ENCODE assay signal across 10 cellular contexts in genomic region chr2:191740016-191740419, GRCh38.
A peak's percentile ranks its signal among the peaks of the same experiment; 100 is the strongest.
DNase-seq lines count a peak whose midpoint lies in the region; ATAC-seq and TF ChIP-seq lines count a peak whose summit lies in the region.
"Had no signal": no experiment of that assay in that cellular context is flagged by ENCODE, and none has a peak within 500 bp of the region (broad histone marks: within the 10 kb centered on the region; RNA-seq: fewer than 3 reads in every experiment).

No MANE protein-coding gene starts in this region.

- POLR2A ChIA-PET in OCI-LY7 (lab: Charles Lee), result interaction anchor here (0.6 to 1.0 kb wide), 2 partner anchors 8 to 30 kb away, joined by 3 to 4 read pairs; no protein-coding TSS in a partner anchor

- BruUV-seq in OCI-LY7 (replicated peaks; lab: Mats Ljungman, UMichigan), result no TSS peak

- H3K79me2 ChIP-seq in OCI-LY7 (ENCODE audit: insufficient read depth, low read depth, low read length), result no peaks in the 10 kb centered on the region

- no peaks in the 10 kb centered on the region for H3K9me3 ChIP-seq in OCI-LY7 (ENCODE audit: low read length)

- no peaks in the 10 kb centered on the region for H3K9me2 ChIP-seq in OCI-LY7 (ENCODE audit: insufficient read depth, low read length)

- CTCF ChIA-PET in OCI-LY7 (lab: Charles Lee; ENCODE audit: unreplicated experiment), result no interaction called here

- intact Hi-C loops in OCI-LY7 (cut with micrococcal nuclease; ENCODE audit: unreplicated experiment), result no loop called here

- H3K4me1 ChIP-seq in OCI-LY7 (ENCODE audit: insufficient read depth, low read length, poor library complexity, severe bottlenecking), result no peaks in the 10 kb centered on the region

- no peak overlapping the region for H3K4me2 ChIP-seq in OCI-LY7 (ENCODE audit: low read length)

- H3K27me3 Mint-ChIP-seq in activated T-cell treated with anti-CD3 and anti-CD28 coated beads, Interleukin-2, amount 50 U/mL, for 4 hours (ENCODE audit: low read depth), result peaks cover 6% of the 10 kb centered on the region
- H3K27me3 Mint-ChIP-seq in stimulated activated naive CD8-positive, alpha-beta T cell treated with anti-CD3 and anti-CD28 coated beads, Interleukin-15, Interleukin-2, amounts not matched to agents 100 ng/mL and 50 ng/mL, for 24 hours, result peaks cover 12% of the 10 kb centered on the region

- no peaks in the 10 kb centered on the region for H3K36me3 Mint-ChIP-seq in activated T-cell treated with anti-CD3 and anti-CD28 coated beads, Interleukin-2, amount 50 U/mL, for 4 hours (ENCODE audit: insufficient read depth)
- H3K36me3 Mint-ChIP-seq in stimulated activated naive CD8-positive, alpha-beta T cell treated with anti-CD3 and anti-CD28 coated beads, Interleukin-15, Interleukin-2, amounts not matched to agents 100 ng/mL and 50 ng/mL, for 24 hours (ENCODE audit: low read depth), result no peaks in the 10 kb centered on the region

- ATAC-seq in HG03342 (IDR thresholded peaks at IDR 0.05; ENCODE audit: unreplicated experiment), result peak; percentile 87
- peak; percentile 93 to 95 for ATAC-seq in activated T-cell treated with anti-CD3 and anti-CD28 coated beads, Interleukin-2, amount 50 U/mL, for 4 hours

- no peak for TF ChIP-seq CTCF in OCI-LY7 (conservative IDR thresholded peaks at IDR 0.05; ENCODE audit: low read length)

- peak overlapping the region; percentile 49 for H3K27ac Mint-ChIP-seq in stimulated activated naive CD8-positive, alpha-beta T cell treated with anti-CD3 and anti-CD28 coated beads, Interleukin-15, Interleukin-2, amounts not matched to agents 100 ng/mL and 50 ng/mL, for 24 hours
- H3K27ac Mint-ChIP-seq: B cell had no signal

- H3K9me3 Mint-ChIP-seq in activated T-cell treated with anti-CD3 and anti-CD28 coated beads, Interleukin-2, amount 50 U/mL, for 4 hours, result no peaks in the 10 kb centered on the region
- no peaks in the 10 kb centered on the region for H3K9me3 Mint-ChIP-seq in stimulated activated naive CD8-positive, alpha-beta T cell treated with anti-CD3 and anti-CD28 coated beads, Interleukin-15, Interleukin-2, amounts not matched to agents 100 ng/mL and 50 ng/mL, for 24 hours

- H2AFZ ChIP-seq in OCI-LY7 (ENCODE audit: low read length), result no peak overlapping the region

- peak; percentile 39 for DNase-seq in activated gamma-delta T cell treated with Interleukin-2 at 50 U/mL for 16 hours
- DNase-seq in activated gamma-delta T cell (lab: John Stamatoyannopoulos, UW), result no peak
- peak; percentile 21 for DNase-seq in activated T-cell treated with anti-CD3 and anti-CD28 coated beads, Interleukin-2, amount 50 U/mL, for 4 hours
- no peak for DNase-seq in OCI-LY7 (ENCODE audit: low spot score)
- no peak for DNase-seq in mesenteric fat pad (ENCODE audit: low spot score)
- DNase-seq in NCI-H146 (lab: John Stamatoyannopoulos, UW), result no peak

- H3K4me1 Mint-ChIP-seq in activated T-cell treated with anti-CD3 and anti-CD28 coated beads, Interleukin-2, amount 50 U/mL, for 4 hours (ENCODE audit: low read depth), result peaks cover 16% of the 10 kb centered on the region
- peaks cover 16% of the 10 kb centered on the region for H3K4me1 Mint-ChIP-seq in stimulated activated naive CD8-positive, alpha-beta T cell treated with anti-CD3 and anti-CD28 coated beads, Interleukin-15, Interleukin-2, amounts not matched to agents 100 ng/mL and 50 ng/mL, for 24 hours (ENCODE audit: low read depth)
- H3K4me1 Mint-ChIP-seq: B cell had no signal

- H3K4me3 ChIP-seq in OCI-LY7 (ENCODE audit: low read depth, low read length, poor library complexity, severe bottlenecking), result no peak overlapping the region

- no peak overlapping the region for H3K4me3 Mint-ChIP-seq in activated T-cell treated with anti-CD3 and anti-CD28 coated beads, Interleukin-2, amount 50 U/mL, for 4 hours
- peak overlapping the region; percentile 35 for H3K4me3 Mint-ChIP-seq in stimulated activated naive CD8-positive, alpha-beta T cell treated with anti-CD3 and anti-CD28 coated beads, Interleukin-15, Interleukin-2, amounts not matched to agents 100 ng/mL and 50 ng/mL, for 24 hours
- H3K4me3 Mint-ChIP-seq: B cell had no signal

- H4K20me1 ChIP-seq in OCI-LY7 (ENCODE audit: insufficient read depth, low read length), result no peaks in the 10 kb centered on the region

- no peaks in the 10 kb centered on the region for H3K36me3 ChIP-seq in OCI-LY7 (ENCODE audit: insufficient read depth, low read length)

- H3K27ac ChIP-seq in OCI-LY7 (ENCODE audit: low read depth, low read length, poor library complexity, severe bottlenecking), result no peak overlapping the region
- H3K27ac ChIP-seq: RWPE1 had no signal

Comparison
In these comparisons a context has a peak if more than half of its experiments do, and no peak if none do; other contexts are left out.
1. DNase-seq: peak in activated gamma-delta T cell treated with Interleukin-2 at 50 U/mL for 16 hours (single experiment) and activated T-cell treated with anti-CD3 and anti-CD28 coated beads, Interleukin-2, amount 50 U/mL, for 4 hours (single experiment); none in activated gamma-delta T cell (single experiment), OCI-LY7 (single experiment), mesenteric fat pad (single experiment) and NCI-H146 (single experiment).